1 cellular context compared by ENCODE assay signal in the genomic region with DNA sequence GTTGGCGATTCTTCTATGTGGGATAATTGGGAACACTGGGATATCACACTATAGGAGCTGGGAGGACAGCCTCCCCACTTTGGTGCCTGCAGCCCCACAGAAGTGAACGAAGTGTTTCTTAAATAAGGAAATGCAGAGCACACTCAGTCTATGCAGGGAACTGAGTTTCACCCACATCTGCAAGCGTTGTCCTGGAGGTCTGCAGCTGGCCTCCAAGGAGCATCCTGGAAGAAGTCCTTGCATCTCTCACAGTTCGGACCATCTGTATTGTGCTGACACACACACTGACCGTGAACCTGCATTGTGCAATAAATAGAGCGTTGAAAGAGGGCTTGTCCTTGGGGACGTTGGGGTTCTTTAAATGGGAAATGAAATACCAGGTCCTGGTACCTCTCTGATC.
TF ChIP-seq lines count a peak whose summit lies in the region.

No MANE protein-coding gene starts in this region.

TF ChIP-seq in K562, 482 proteins besides CTCF, POLR2A, EP300 and RAD21 (continued from another document):
- 0 out of 2 replicates have a peak, but pooled peaks have one; percentile 19 for TF ChIP-seq KLF1 (tag; IDR thresholded peaks at IDR 0.05)
- TF ChIP-seq ZNF707 (CRISPR knock-in tag; conservative IDR thresholded peaks at IDR 0.05), result no peak
- no peak for TF ChIP-seq EZH2 (IDR thresholded peaks at IDR 0.05; ENCODE audit: borderline replicate concordance, low read depth, low read length)
- TF ChIP-seq NFRKB (IDR thresholded peaks at IDR 0.05; ENCODE audit: low read depth), result 0 out of 2 replicates have a peak, but pooled peaks have one; percentile 5
- TF ChIP-seq ZNF766 (CRISPR knock-in tag; conservative IDR thresholded peaks at IDR 0.05), result 0 out of 2 replicates have a peak, but pooled peaks have one; percentile 19
- no peak for TF ChIP-seq ZKSCAN8 (CRISPR knock-in tag; IDR thresholded peaks at IDR 0.05)
- TF ChIP-seq, protein P1, sequence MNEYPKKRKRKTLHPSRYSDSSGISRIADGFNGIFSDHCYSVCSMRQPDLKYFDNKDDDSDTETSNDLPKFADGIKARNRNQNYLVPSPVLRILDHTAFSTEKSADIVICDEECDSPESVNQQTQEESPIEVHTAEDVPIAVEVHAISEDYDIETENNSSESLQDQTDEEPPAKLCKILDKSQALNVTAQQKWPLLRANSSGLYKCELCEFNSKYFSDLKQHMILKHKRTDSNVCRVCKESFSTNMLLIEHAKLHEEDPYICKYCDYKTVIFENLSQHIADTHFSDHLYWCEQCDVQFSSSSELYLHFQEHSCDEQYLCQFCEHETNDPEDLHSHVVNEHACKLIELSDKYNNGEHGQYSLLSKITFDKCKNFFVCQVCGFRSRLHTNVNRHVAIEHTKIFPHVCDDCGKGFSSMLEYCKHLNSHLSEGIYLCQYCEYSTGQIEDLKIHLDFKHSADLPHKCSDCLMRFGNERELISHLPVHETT (CRISPR knock-in tag; conservative IDR thresholded peaks at IDR 0.05 in 1 of 2, IDR thresholded peaks at IDR 0.05 in 1 of 2), result peak in 1 of 2 experiments; percentile 14; a peak in 1 of 4 replicates
- TF ChIP-seq, protein P2, sequence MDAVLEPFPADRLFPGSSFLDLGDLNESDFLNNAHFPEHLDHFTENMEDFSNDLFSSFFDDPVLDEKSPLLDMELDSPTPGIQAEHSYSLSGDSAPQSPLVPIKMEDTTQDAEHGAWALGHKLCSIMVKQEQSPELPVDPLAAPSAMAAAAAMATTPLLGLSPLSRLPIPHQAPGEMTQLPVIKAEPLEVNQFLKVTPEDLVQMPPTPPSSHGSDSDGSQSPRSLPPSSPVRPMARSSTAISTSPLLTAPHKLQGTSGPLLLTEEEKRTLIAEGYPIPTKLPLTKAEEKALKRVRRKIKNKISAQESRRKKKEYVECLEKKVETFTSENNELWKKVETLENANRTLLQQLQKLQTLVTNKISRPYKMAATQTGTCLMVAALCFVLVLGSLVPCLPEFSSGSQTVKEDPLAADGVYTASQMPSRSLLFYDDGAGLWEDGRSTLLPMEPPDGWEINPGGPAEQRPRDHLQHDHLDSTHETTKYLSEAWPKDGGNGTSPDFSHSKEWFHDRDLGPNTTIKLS (IDR thresholded peaks at IDR 0.05; ENCODE audit: borderline replicate concordance, low read depth), result peak; percentile 31; the same call in 1 of the 2 replicates
- peak; percentile 97 for TF ChIP-seq CEBPB (tag; IDR thresholded peaks at IDR 0.05)
- TF ChIP-seq ZNF584 (CRISPR knock-in tag; IDR thresholded peaks at IDR 0.05; ENCODE audit: low read depth), result no peak
- TF ChIP-seq MAFK (IDR thresholded peaks at IDR 0.05; ENCODE audit: low read length), result 0 out of 2 replicates have a peak, but pooled peaks have one; percentile 13
